In genomic region chr7:44223362-44224114, GRCh38 we compare ENCODE assay signal across 15 cellular contexts. TPM values are rescaled to one million over a fixed set of nuclear protein-coding genes. Genes with fewer than 3 reads are reported as not detected.
DNase-seq lines count a peak whose midpoint lies in the region; ATAC-seq lines count a peak whose summit lies in the region.
"Had no signal": no experiment of that assay in that cellular context is flagged by ENCODE, and none has a peak within 500 bp of the region (broad histone marks: within the 10 kb centered on the region; RNA-seq: fewer than 3 reads in every experiment).

No MANE protein-coding gene starts in this region.

- no peaks in the 10 kb centered on the region for H3K9me3 Mint-ChIP-seq in activated T-helper 2 cell treated with anti-CD3 and anti-CD28 coated beads, Interferon-gamma antibody, Interleukin-2, Interleukin-4, amounts not matched to agents 10 μg/mL and 5 μg/mL and 100 μg/mL, durations not matched to agents 14 hours and 24 hours and 36 hours
- H3K9me3 Mint-ChIP-seq: naive thymus-derived CD4-positive, alpha-beta T cell had no signal

- intact Hi-C loops in left cardiac atrium (cut with DNase I), result no loop called here
- intact Hi-C loops in activated T-helper 2 cell treated with anti-CD3 and anti-CD28 coated beads, Interferon-gamma antibody, Interleukin-2, Interleukin-4, amounts not matched to agents 10 μg/mL and 5 μg/mL and 100 μg/mL, durations not matched to agents 14 hours and 24 hours and 36 hours (cut with micrococcal nuclease), result no loop called here

- H3K4me3 Mint-ChIP-seq in activated T-helper 2 cell treated with anti-CD3 and anti-CD28 coated beads, Interferon-gamma antibody, Interleukin-2, Interleukin-4, amounts not matched to agents 10 μg/mL and 5 μg/mL and 100 μg/mL, durations not matched to agents 14 hours and 24 hours and 36 hours (ENCODE audit: low read depth), result no peak overlapping the region
- H3K4me3 Mint-ChIP-seq: activated naive CD8-positive, alpha-beta T cell; B cell; naive thymus-derived CD4-positive, alpha-beta T cell had no signal

- no peaks in the 10 kb centered on the region for H3K4me1 Mint-ChIP-seq in activated T-helper 2 cell treated with anti-CD3 and anti-CD28 coated beads, Interferon-gamma antibody, Interleukin-2, Interleukin-4, amounts not matched to agents 10 μg/mL and 5 μg/mL and 100 μg/mL, durations not matched to agents 14 hours and 24 hours and 36 hours (ENCODE audit: low read depth)
- H3K4me1 Mint-ChIP-seq: B cell had no signal

- in situ Hi-C loops in KBM-7 (cut with MboI; ENCODE audit: low pct_unique_long_range_greater_than_20kb, low sequenced_read_pairs), result no loop called here

- H3K27ac Mint-ChIP-seq in activated T-helper 2 cell treated with anti-CD3 and anti-CD28 coated beads, Interferon-gamma antibody, Interleukin-2, Interleukin-4, amounts not matched to agents 10 μg/mL and 5 μg/mL and 100 μg/mL, durations not matched to agents 14 hours and 24 hours and 36 hours, result no peak overlapping the region
- H3K27ac Mint-ChIP-seq: activated naive CD8-positive, alpha-beta T cell; B cell; naive thymus-derived CD4-positive, alpha-beta T cell had no signal

- no peak for ATAC-seq in left cardiac atrium
- ATAC-seq in HG02763 (IDR thresholded peaks at IDR 0.05; ENCODE audit: unreplicated experiment), result no peak
- ATAC-seq: left colon; naive thymus-derived CD4-positive, alpha-beta T cell had no signal

- H3K36me3 Mint-ChIP-seq in activated T-helper 2 cell treated with anti-CD3 and anti-CD28 coated beads, Interferon-gamma antibody, Interleukin-2, Interleukin-4, amounts not matched to agents 10 μg/mL and 5 μg/mL and 100 μg/mL, durations not matched to agents 14 hours and 24 hours and 36 hours (ENCODE audit: low read depth), result no peaks in the 10 kb centered on the region
- H3K36me3 Mint-ChIP-seq: activated naive CD8-positive, alpha-beta T cell; naive thymus-derived CD4-positive, alpha-beta T cell had no signal

- no peaks in the 10 kb centered on the region for H3K27me3 Mint-ChIP-seq in activated T-helper 2 cell treated with anti-CD3 and anti-CD28 coated beads, Interferon-gamma antibody, Interleukin-2, Interleukin-4, amounts not matched to agents 10 μg/mL and 5 μg/mL and 100 μg/mL, durations not matched to agents 14 hours and 24 hours and 36 hours (ENCODE audit: low read depth)
- H3K27me3 Mint-ChIP-seq: activated naive CD8-positive, alpha-beta T cell had no signal

- DNase-seq in DMS 273 treated with DMSO at 0.1 percent for 48 hours (lab: John Stamatoyannopoulos, UW), result peak; percentile 72
- peak; percentile 27 for DNase-seq in NCI-H1417 treated with DMSO at 0.1 percent for 48 hours (lab: John Stamatoyannopoulos, UW)
- peak; percentile 85 for DNase-seq in NCI-H748 (lab: John Stamatoyannopoulos, UW; ENCODE audit: unreplicated experiment)
- DNase-seq in left cardiac atrium, result peak; percentile 6
- no peak for DNase-seq in activated T-helper 2 cell treated with anti-CD3 and anti-CD28 coated beads, Interferon-gamma antibody, Interleukin-2, Interleukin-4, amounts not matched to agents 10 μg/mL and 5 μg/mL and 100 μg/mL, durations not matched to agents 14 hours and 24 hours and 36 hours (ENCODE audit: low spot score)
- no peak for DNase-seq in hepatic stellate cell (ENCODE audit: low spot score)
- DNase-seq in KBM-7, result no peak
- DNase-seq: EL; left colon; naive thymus-derived CD4-positive, alpha-beta T cell; transverse colon had no signal

RNA-seq across cellular contexts. Expression of gene YKT6, which starts 22.8 kb away (rescaled TPM):
- 10 to 100 TPM; 51.5 to 62.1 TPM for total RNA-seq in left cardiac atrium
- 73.1 and 76.4 TPM in 2 replicates for total RNA-seq in activated T-helper 2 cell treated with anti-CD3 and anti-CD28 coated beads, Interferon-gamma antibody, Interleukin-2, Interleukin-4, amounts not matched to agents 10 μg/mL and 5 μg/mL and 100 μg/mL, durations not matched to agents 14 hours and 24 hours and 36 hours

RNA-seq across cellular contexts. Expression of gene GCK, which starts 34.3 kb away (rescaled TPM):
- total RNA-seq in left cardiac atrium, result 1 to 10 TPM; 3.1 to 5.6 TPM
- 1.8 and 2.3 TPM in 2 replicates for total RNA-seq in activated T-helper 2 cell treated with anti-CD3 and anti-CD28 coated beads, Interferon-gamma antibody, Interleukin-2, Interleukin-4, amounts not matched to agents 10 μg/mL and 5 μg/mL and 100 μg/mL, durations not matched to agents 14 hours and 24 hours and 36 hours
- total RNA-seq: HT1080 had no signal

Comparison
In these comparisons a context has a peak if more than half of its experiments do, and no peak if none do; other contexts are left out.
1. DNase-seq: peak in DMS 273 treated with DMSO at 0.1 percent for 48 hours (single experiment), NCI-H1417 treated with DMSO at 0.1 percent for 48 hours (single experiment), NCI-H748 (single experiment) and left cardiac atrium (single experiment); none in activated T-helper 2 cell treated with anti-CD3 and anti-CD28 coated beads, Interferon-gamma antibody, Interleukin-2, Interleukin-4, amounts not matched to agents 10 μg/mL and 5 μg/mL and 100 μg/mL, durations not matched to agents 14 hours and 24 hours and 36 hours (single experiment), hepatic stellate cell (single experiment) and KBM-7 (single experiment).